In genomic region chr21:27812279-27812678, GRCh38 we compare ENCODE assay signal across 18 cellular contexts.
DNase-seq lines count a peak whose midpoint lies in the region; ATAC-seq and TF ChIP-seq lines count a peak whose summit lies in the region.
"Had no signal": no experiment of that assay in that cellular context is flagged by ENCODE, and none has a peak within 500 bp of the region (broad histone marks: within the 10 kb centered on the region; RNA-seq: fewer than 3 reads in every experiment).

No MANE protein-coding gene starts in this region.

- no peaks in the 10 kb centered on the region for H3K79me1 ChIP-seq in IMR-90 (ENCODE audit: low read depth in 1 of 2, low read length in 2 of 2)

- H2AK9ac ChIP-seq in IMR-90 (replicated peaks; ENCODE audit: low read depth, low read length, poor library complexity) = no peak overlapping the region

- H2BK15ac ChIP-seq in IMR-90 (ENCODE audit: low read depth, low read length) = 0 out of 3 replicates have a peak overlapping the region, but pooled peaks have one; percentile 60

- POLR2A ChIA-PET in IMR-90 (lab: Charles Lee; ENCODE audit: unreplicated experiment) = interaction anchor here (0.7 kb wide), 1 partner anchor 11 kb away, joined by 3 read pairs; no protein-coding TSS in a partner anchor

- BruUV-seq in IMR-90 (replicated peaks; lab: Mats Ljungman, UMichigan) = no TSS peak

- no peak overlapping the region for H3K4me2 ChIP-seq in IMR-90 (ENCODE audit: low read depth, low read length)
- H3K4me2 ChIP-seq: SK-N-SH had no signal

- H3K9me3 ChIP-seq in IMR-90 (ENCODE audit: control insufficient read depth, insufficient read depth, low read length) = no peaks in the 10 kb centered on the region
- H3K9me3 ChIP-seq: HAP-1, SK-N-SH had no signal

- H3K23ac ChIP-seq in IMR-90 (ENCODE audit: low read depth, low read length) = no peak overlapping the region

- no peak for TF ChIP-seq POLR2A in IMR-90 (IDR thresholded peaks at IDR 0.05; ENCODE audit: low read depth, low read length)

- H3K9ac ChIP-seq in IMR-90 (ENCODE audit: low read depth, low read length) = no peak overlapping the region
- H3K9ac ChIP-seq: SK-N-SH had no signal

- intact Hi-C loops in IMR-90 (cut with micrococcal nuclease) = no loop called here

- peak overlapping the region; percentile 38 for H4K5ac ChIP-seq in IMR-90 (ENCODE audit: low read depth, low read length)

- peak overlapping the region; percentile 32; the same call in 1 of the 2 replicates for H4K91ac ChIP-seq in IMR-90 (ENCODE audit: insufficient read depth, low read depth, low read length)

- CTCF ChIA-PET in IMR-90 (lab: Yijun Ruan, JAX) = interaction anchor here (0.7 to 1.5 kb wide), 2 partner anchors 25 to 26 kb away, joined by 3 to 4 read pairs; no protein-coding TSS in a partner anchor

- 0 out of 2 replicates have a peak overlapping the region, but pooled peaks have one; percentile 25 for H3K4ac ChIP-seq in IMR-90 (ENCODE audit: low read depth, low read length)

- H2BK120ac ChIP-seq in IMR-90 (ENCODE audit: low read depth, low read length) = peak overlapping the region; percentile 61

- H3K4me3 ChIP-seq in IMR-90 (ENCODE audit: insufficient read depth, low read depth, low read length) = no peak overlapping the region
- no peak overlapping the region for H3K4me3 ChIP-seq in foreskin fibroblast (ENCODE audit: low read depth in 1 of 2, low read length in 2 of 2)
- H3K4me3 ChIP-seq: HAP-1 had no signal

- no peak overlapping the region for H3K56ac ChIP-seq in IMR-90 (ENCODE audit: extremely low read depth, insufficient read depth, low read length)

- peak overlapping the region; percentile 35; the same call in 1 of the 2 replicates for H2AK5ac ChIP-seq in IMR-90 (ENCODE audit: low read depth, low read length)

- no CpG with 5 or more reads among the region's 4 CpGs for WGBS in IMR-90 (ENCODE audit: extremely low coverage in 2 of 2, insufficient read length in 1 of 2), 2 experiments

- H3K18ac ChIP-seq in IMR-90 (ENCODE audit: low read depth, low read length) = peak overlapping the region; percentile 54

- H3K14ac ChIP-seq in IMR-90 (replicated peaks; ENCODE audit: low read depth, low read length) = 0 out of 2 replicates have a peak overlapping the region, but pooled peaks have one; percentile 40

- H2BK20ac ChIP-seq in IMR-90 (ENCODE audit: low read depth, low read length) = peak overlapping the region; percentile 27

- peak; percentile 70 for ATAC-seq in IMR-90 (ENCODE audit: low read depth)
- ATAC-seq: Right ventricle myocardium inferior had no signal

- in situ Hi-C loops in IMR-90 (cut with MboI; ENCODE audit: low sequenced_read_pairs) = no loop called here

- H3K9me1 ChIP-seq in IMR-90 (ENCODE audit: insufficient read depth, low read length) = peaks cover 5% of the 10 kb centered on the region; the same call in 1 of the 2 replicates

- dilution Hi-C loops in IMR-90 (cut with HindIII; ENCODE audit: low sequenced_read_pairs, unreplicated experiment) = no loop called here

- TF ChIP-seq CTCF in IMR-90 (conservative IDR thresholded peaks at IDR 0.05; ENCODE audit: low read depth, low read length) = no peak
- no peak for TF ChIP-seq CTCF in foreskin fibroblast (IDR thresholded peaks at IDR 0.05; ENCODE audit: low read depth, low read length)

- H3K36me3 ChIP-seq in IMR-90 (ENCODE audit: control insufficient read depth, insufficient read depth, low read length) = no peaks in the 10 kb centered on the region
- H3K36me3 ChIP-seq: HAP-1 had no signal

- DNase-seq in ELR (ENCODE audit: low read depth) (peak; percentile 80), IMR-90 (peak; percentile 50), amniotic epithelial cell (ENCODE audit: low read depth) (peak; percentile 32), foreskin fibroblast (peak; percentile 46), SIG-M5 (lab: John Stamatoyannopoulos, UW) (no peak), UCSD-AML1 (lab: John Stamatoyannopoulos, UW; ENCODE audit: unreplicated experiment) (no peak), mucosa of gallbladder (ENCODE audit: low spot score) (no peak), HT-29 (ENCODE audit: low spot score) (no peak)
- DNase-seq: C1 segment of cervical spinal cord, DMS 273 treated with DMSO at 0.1 percent for 48 hours, NCI-H1048, NCI-H1436 treated with DMSO at 0.1 percent for 48 hours, NCI-H2029 treated with DMSO at 0.1 percent for 48 hours, NCI-H2171 treated with DMSO at 0.1 percent for 48 hours, NCI-H748 treated with DMSO at 0.1 percent for 48 hours, SK-N-SH had no signal

- no peak for TF ChIP-seq RAD21 in IMR-90 (IDR thresholded peaks at IDR 0.05; ENCODE audit: low read length)

- H2AFZ ChIP-seq in IMR-90 (replicated peaks; ENCODE audit: low read length, poor library complexity) = no peak overlapping the region

- H3K27me3 ChIP-seq in IMR-90 (ENCODE audit: control insufficient read depth, insufficient read depth, low read length) = no peaks in the 10 kb centered on the region

- H4K20me1 ChIP-seq in IMR-90 (ENCODE audit: insufficient read depth, low read length) = no peaks in the 10 kb centered on the region

- peak overlapping the region; percentile 30; the same call in 1 of the 2 replicates for H3K27ac ChIP-seq in IMR-90 (ENCODE audit: insufficient read depth, low read length)

- H3K4me1 ChIP-seq in IMR-90 (ENCODE audit: control insufficient read depth, insufficient read depth, low read length) = peaks cover 11% of the 10 kb centered on the region
- H3K4me1 ChIP-seq: HAP-1 had no signal

- 0 out of 4 replicates have a peak overlapping the region, but pooled peaks of 1 of the 2 experiments have one; percentile 56 for H4K8ac ChIP-seq in IMR-90 (ENCODE audit: low read depth in 2 of 2, low read length in 2 of 2)

- H2BK5ac ChIP-seq in IMR-90 (ENCODE audit: low read depth, low read length, poor library complexity, severe bottlenecking) = peak overlapping the region; percentile 59

TF ChIP-seq in IMR-90, 13 proteins besides CTCF, POLR2A, EP300 and RAD21:
- TF ChIP-seq ELK1 (IDR thresholded peaks at IDR 0.05; ENCODE audit: borderline replicate concordance, low read depth, low read length) = no peak
- peak; percentile 48; the same call in 1 of the 2 replicates for TF ChIP-seq CEBPB (IDR thresholded peaks at IDR 0.05; ENCODE audit: low read depth, low read length)
TF ChIP-seq in IMR-90: peak in this region for 1.

Comparison
In these comparisons a context has a peak if more than half of its experiments do, and no peak if none do; other contexts are left out.
1. DNase-seq: peak in ELR (single experiment), IMR-90 (single experiment), amniotic epithelial cell (single experiment) and foreskin fibroblast (2 of 2); none in SIG-M5 (single experiment), UCSD-AML1 (single experiment), mucosa of gallbladder (single experiment) and HT-29 (single experiment).